ENCODE assay signal across 8 cellular contexts in the genomic region with DNA sequence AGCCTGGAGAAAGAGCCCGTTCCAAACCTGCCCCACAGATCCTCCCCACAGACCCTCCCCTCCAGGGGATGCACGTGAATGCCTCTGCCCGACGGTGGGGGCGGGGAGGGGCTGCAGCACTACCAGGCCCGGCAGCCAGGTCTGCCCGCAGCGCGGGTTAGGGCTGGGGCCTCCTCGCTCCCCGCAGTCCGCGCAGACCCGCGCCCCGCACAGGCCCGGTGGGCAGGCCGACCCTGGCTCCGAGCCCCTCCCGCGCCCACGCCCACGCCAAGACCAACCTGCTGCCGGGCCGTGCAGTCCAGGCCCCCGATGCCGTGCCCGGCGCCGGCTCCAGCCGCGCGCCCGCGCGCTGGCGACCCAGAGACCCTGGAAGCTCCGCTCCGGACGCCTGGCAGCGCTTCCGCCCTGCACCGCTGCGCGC. TPM values are rescaled to one million over a fixed set of nuclear protein-coding genes. Genes with fewer than 3 reads are reported as not detected.
DNase-seq lines count a peak whose midpoint lies in the region; ATAC-seq and TF ChIP-seq lines count a peak whose summit lies in the region.

A gene with protein sequence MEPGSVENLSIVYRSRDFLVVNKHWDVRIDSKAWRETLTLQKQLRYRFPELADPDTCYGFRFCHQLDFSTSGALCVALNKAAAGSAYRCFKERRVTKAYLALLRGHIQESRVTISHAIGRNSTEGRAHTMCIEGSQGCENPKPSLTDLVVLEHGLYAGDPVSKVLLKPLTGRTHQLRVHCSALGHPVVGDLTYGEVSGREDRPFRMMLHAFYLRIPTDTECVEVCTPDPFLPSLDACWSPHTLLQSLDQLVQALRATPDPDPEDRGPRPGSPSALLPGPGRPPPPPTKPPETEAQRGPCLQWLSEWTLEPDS (minus strand): TSS at position 404 of the 421 bp plus-strand sequence. CDS start 644 bp downstream, outside the sequence.

- peak within 1 kb of the TSS; percentile 59 to 71 for H3K9ac ChIP-seq in liver (ENCODE audit: low read depth in 1 of 2, low read length in 2 of 2)

- H3K4me1 Mint-ChIP-seq in activated CD4-positive, alpha-beta T cell treated with anti-CD3 and anti-CD28 coated beads, Interleukin-2, amount 10 ng/mL, durations not matched to agents 24 days and 14 days, result peaks cover 5% of the 10 kb centered on the region

- under 1% methylated on average over 45 of the region's 45 CpGs for WGBS in liver
- WGBS in testis, 2 donors, result 0% methylated on average over 19 of the region's 45 CpGs; no CpG with 5 or more reads in 1 of the 2 donors

- H3K9me3 ChIP-seq in ascending aorta (no peaks in the 10 kb centered on the region), liver (ENCODE audit: control insufficient read depth in 4 of 4, low read length in 3 of 4) (no peaks in the 10 kb centered on the region), testis (no peaks in the 10 kb centered on the region)

- DNase-seq in activated CD4-positive, alpha-beta T cell treated with anti-CD3 and anti-CD28 coated beads, Interleukin-2, amount 10 ng/mL, durations not matched to agents 24 days and 14 days, result no peak
- DNase-seq in activated CD4-positive, alpha-beta T cell treated with anti-CD3 and anti-CD28 coated beads for 1 hour, result no peak
- no peak for DNase-seq in ascending aorta (ENCODE audit: low spot score in 2 of 2)
- DNase-seq in testis, result no peak
- DNase-seq in glomerular visceral epithelial cell (ENCODE audit: extremely low spot score), result no peak
- DNase-seq in inferior parietal cortex (ENCODE audit: extremely low spot score), result no peak

- TF ChIP-seq CTCF in ascending aorta (IDR thresholded peaks at IDR 0.05) (peak in 1 of 3 experiments; percentile 26), liver (IDR thresholded peaks at IDR 0.05; ENCODE audit: low read depth, low read length, missing input control) (no peak), testis (IDR thresholded peaks at IDR 0.05) (no peak)

- peak within 1 kb of the TSS; percentile 89 for H3K4me3 Mint-ChIP-seq in activated CD4-positive, alpha-beta T cell treated with anti-CD3 and anti-CD28 coated beads, Interleukin-2, amount 10 ng/mL, durations not matched to agents 24 days and 14 days

- H3K27ac Mint-ChIP-seq in activated CD4-positive, alpha-beta T cell treated with anti-CD3 and anti-CD28 coated beads, Interleukin-2, amount 10 ng/mL, durations not matched to agents 24 days and 14 days, result peak within 1 kb of the TSS; percentile 81

- H3K27ac ChIP-seq in ascending aorta (peak within 1 kb of the TSS; percentile 21 to 49), liver (ENCODE audit: low read depth in 1 of 2, low read length in 2 of 2) (peak within 1 kb of the TSS in 1 of 2 donors; percentile 8), testis (no peak within 1 kb of the TSS)

- H3K27me3 ChIP-seq in ascending aorta (no peaks in the 10 kb centered on the region), liver (ENCODE audit: control insufficient read depth in 4 of 4, insufficient read depth in 4 of 4, low read length in 3 of 4) (no peaks in the 10 kb centered on the region), testis (no peaks in the 10 kb centered on the region)

- no peak for TF ChIP-seq POLR2A in testis (IDR thresholded peaks at IDR 0.05)

- peaks cover 0 to 9% of the 10 kb centered on the region in 2 donors for H3K36me3 ChIP-seq in ascending aorta
- peaks cover 0 to 3% (median 0%) of the 10 kb centered on the region in 4 donors for H3K36me3 ChIP-seq in liver (ENCODE audit: control insufficient read depth in 4 of 4, insufficient read depth in 3 of 4, low read depth in 1 of 4, low read length in 3 of 4)
- H3K36me3 ChIP-seq in testis (ENCODE audit: low read depth, missing control alignments), result no peaks in the 10 kb centered on the region

- peak; percentile 3 for ATAC-seq in HG03469 (IDR thresholded peaks at IDR 0.05; ENCODE audit: unreplicated experiment)

- no peak for TF ChIP-seq RAD21 in liver (IDR thresholded peaks at IDR 0.05)

- H3K9me3 Mint-ChIP-seq in activated CD4-positive, alpha-beta T cell treated with anti-CD3 and anti-CD28 coated beads, Interleukin-2, amount 10 ng/mL, durations not matched to agents 24 days and 14 days, result no peaks in the 10 kb centered on the region

- H3K4me3 ChIP-seq in ascending aorta (peak within 1 kb of the TSS; percentile 92 to 99), liver (ENCODE audit: low read depth in 1 of 3, low read length in 3 of 3) (peak within 1 kb of the TSS; percentile 81 to 97 (median 92)), testis (peak within 1 kb of the TSS; percentile 80 to 85)

- H3K36me3 Mint-ChIP-seq in activated CD4-positive, alpha-beta T cell treated with anti-CD3 and anti-CD28 coated beads, Interleukin-2, amount 10 ng/mL, durations not matched to agents 24 days and 14 days (ENCODE audit: low read depth), result peaks cover 11% of the 10 kb centered on the region

- H3K4me1 ChIP-seq in ascending aorta (peaks cover 7 to 17% of the 10 kb centered on the region in 2 donors), liver (ENCODE audit: control insufficient read depth in 4 of 4, insufficient read depth in 4 of 4, low read length in 3 of 4) (peaks cover 6 to 21% (median 18%) of the 10 kb centered on the region in 4 donors), testis (peaks cover 22% of the 10 kb centered on the region)

- H3K27me3 Mint-ChIP-seq in activated CD4-positive, alpha-beta T cell treated with anti-CD3 and anti-CD28 coated beads, Interleukin-2, amount 10 ng/mL, durations not matched to agents 24 days and 14 days, result no peaks in the 10 kb centered on the region

- intact Hi-C loops in activated CD4-positive, alpha-beta T cell treated with anti-CD3 and anti-CD28 coated beads, Interleukin-2, amount 10 ng/mL, durations not matched to agents 24 days and 14 days (cut with micrococcal nuclease), result loop anchor here (1.0 to 5.0 kb wide), 3 partner anchors 19 to 76 kb away; a partner anchor contains a TSS
- intact Hi-C loops in ascending aorta (cut with DNase I), result loop anchor here (1.0 to 10.0 kb wide), 5 partner anchors 19 to 267 kb away; a partner anchor contains a TSS
- intact Hi-C loops in testis (cut with DNase I; ENCODE audit: low total_unique reads), result no loop called here

TF ChIP-seq in liver, 16 proteins besides CTCF, POLR2A, EP300 and RAD21 (continues in another document):
- TF ChIP-seq RXRA (IDR thresholded peaks at IDR 0.05) (no peak), EGR1 (IDR thresholded peaks at IDR 0.05; ENCODE audit: low read depth in 2 of 2) (no peak), TAF1 (conservative IDR thresholded peaks at IDR 0.05) (no peak), HNF4G (IDR thresholded peaks at IDR 0.05) (no peak), NR2F2 (IDR thresholded peaks at IDR 0.05) (no peak), JUND (IDR thresholded peaks at IDR 0.05) (no peak), FOXA1 (IDR thresholded peaks at IDR 0.05) (no peak), HNF4A (conservative IDR thresholded peaks at IDR 0.05) (no peak), GABPA (IDR thresholded peaks at IDR 0.05 in 1 of 2, conservative IDR thresholded peaks at IDR 0.05 in 1 of 2) (no peak), SP1 (IDR thresholded peaks at IDR 0.05) (no peak), FOXA2 (IDR thresholded peaks at IDR 0.05) (no peak), YY1 (IDR thresholded peaks at IDR 0.05) (no peak)
- TF ChIP-seq, protein P1, sequence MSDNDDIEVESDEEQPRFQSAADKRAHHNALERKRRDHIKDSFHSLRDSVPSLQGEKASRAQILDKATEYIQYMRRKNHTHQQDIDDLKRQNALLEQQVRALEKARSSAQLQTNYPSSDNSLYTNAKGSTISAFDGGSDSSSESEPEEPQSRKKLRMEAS (IDR thresholded peaks at IDR 0.05), result no peak
- TF ChIP-seq, protein P2, sequence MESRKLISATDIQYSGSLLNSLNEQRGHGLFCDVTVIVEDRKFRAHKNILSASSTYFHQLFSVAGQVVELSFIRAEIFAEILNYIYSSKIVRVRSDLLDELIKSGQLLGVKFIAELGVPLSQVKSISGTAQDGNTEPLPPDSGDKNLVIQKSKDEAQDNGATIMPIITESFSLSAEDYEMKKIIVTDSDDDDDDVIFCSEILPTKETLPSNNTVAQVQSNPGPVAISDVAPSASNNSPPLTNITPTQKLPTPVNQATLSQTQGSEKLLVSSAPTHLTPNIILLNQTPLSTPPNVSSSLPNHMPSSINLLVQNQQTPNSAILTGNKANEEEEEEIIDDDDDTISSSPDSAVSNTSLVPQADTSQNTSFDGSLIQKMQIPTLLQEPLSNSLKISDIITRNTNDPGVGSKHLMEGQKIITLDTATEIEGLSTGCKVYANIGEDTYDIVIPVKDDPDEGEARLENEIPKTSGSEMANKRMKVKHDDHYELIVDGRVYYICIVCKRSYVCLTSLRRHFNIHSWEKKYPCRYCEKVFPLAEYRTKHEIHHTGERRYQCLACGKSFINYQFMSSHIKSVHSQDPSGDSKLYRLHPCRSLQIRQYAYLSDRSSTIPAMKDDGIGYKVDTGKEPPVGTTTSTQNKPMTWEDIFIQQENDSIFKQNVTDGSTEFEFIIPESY (IDR thresholded peaks at IDR 0.05), result no peak
- TF ChIP-seq, protein P3, sequence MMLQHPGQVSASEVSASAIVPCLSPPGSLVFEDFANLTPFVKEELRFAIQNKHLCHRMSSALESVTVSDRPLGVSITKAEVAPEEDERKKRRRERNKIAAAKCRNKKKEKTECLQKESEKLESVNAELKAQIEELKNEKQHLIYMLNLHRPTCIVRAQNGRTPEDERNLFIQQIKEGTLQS (IDR thresholded peaks at IDR 0.05), result no peak

RNA-seq across cellular contexts. Expression of the gene that starts here (rescaled TPM):
- 43.9 and 45.0 TPM in 2 replicates for total RNA-seq in activated CD4-positive, alpha-beta T cell treated with anti-CD3 and anti-CD28 coated beads, Interleukin-2, amount 10 ng/mL, durations not matched to agents 24 days and 14 days
- total RNA-seq in ascending aorta (4.8 TPM), liver (1 to 10 TPM; 8.2 to 9.7 TPM), testis (10 to 100 TPM; 18.6 to 24.0 TPM)
- polyA plus RNA-seq in liver (10 to 100 TPM in 1 of 2 donors, 1 to 10 TPM in 1; 4.5 to 10.7 TPM), testis (ENCODE audit: insufficient read depth, low read depth, low replicate concordance) (11.4 TPM)

Comparison
In these comparisons a context has a peak if more than half of its experiments do, and no peak if none do; other contexts are left out.
1. H3K27ac ChIP-seq: peak in ascending aorta (2 of 2); none in testis (0 of 2).
2. Peak in every context shown above with its lines, with median percentiles within 50 percentile points of each other: H3K4me3 ChIP-seq.